ENCODE assay signal across 25 cellular contexts in genomic region chr10:28858641-28859040, GRCh38.
"Had no signal": no experiment of that assay in that cellular context is flagged by ENCODE, and none has a peak within 500 bp of the region (broad histone marks: within the 10 kb centered on the region; RNA-seq: fewer than 3 reads in every experiment).

No MANE protein-coding gene starts in this region.

- H3K27ac ChIP-seq: adrenal gland, SK-N-MC, VCaP had no signal

- H3K4me3 ChIP-seq: adrenal gland, K562, SK-N-MC had no signal

- DNase-seq: activated CD4-positive, alpha-beta T cell treated with anti-CD3 and anti-CD28 coated beads for 36 hours; activated CD4-positive, alpha-beta T cell treated with anti-CD3 and anti-CD28 coated beads, Interleukin-2, amount 50 U/mL, for 4 hours; activated CD8-positive, alpha-beta memory T cell treated with anti-CD3 and anti-CD28 coated beads, Interleukin-2, amount 50 U/mL, for 48 hours; activated CD8-positive, alpha-beta T cell treated with anti-CD3 and anti-CD28 coated beads, Interleukin-2, amount 10 ng/mL, durations not matched to agents 7 days and 5 days; activated naive CD4-positive, alpha-beta T cell treated with anti-CD3 and anti-CD28 coated beads, Interleukin-2, amount 50 U/mL, for 16 hours; activated naive CD8-positive, alpha-beta T cell treated with anti-CD3 and anti-CD28 coated beads, Interleukin-2, amount 10 ng/mL, durations not matched to agents 7 days and 5 days; activated T-cell treated with anti-CD3 and anti-CD28 coated beads, Interleukin-2, amount 50 U/mL, for 1 hour; adrenal gland; aorta; Karpas-422; MM.1S; NCI-H1105; NCI-H1436; NCI-H1694 treated with DMSO at 0.1 percent for 48 hours; NCI-H2081; NCI-H510A treated with DMSO at 0.1 percent for 48 hours; NCI-H69; PC-3; SHP77; T-cell; T-helper 2 cell; T1000 had no signal

- H3K36me3 ChIP-seq: adrenal gland had no signal

- H3K9me3 ChIP-seq: adrenal gland had no signal

- H3K4me1 ChIP-seq: adrenal gland had no signal

- ATAC-seq: activated CD4-positive, alpha-beta T cell treated with anti-CD3 and anti-CD28 coated beads for 36 hours; activated CD8-positive, alpha-beta T cell treated with anti-CD3 and anti-CD28 coated beads, Interleukin-2, amount 10 ng/mL, durations not matched to agents 7 days and 5 days; K562; PC-3; T-cell had no signal
